ENCODE assay signal across 26 cellular contexts in genomic region chr13:56182598-56182997, GRCh38.
DNase-seq lines count a peak whose midpoint lies in the region; ATAC-seq, FAIRE-seq and TF ChIP-seq lines count a peak whose summit lies in the region.
"Had no signal": no experiment of that assay in that cellular context is flagged by ENCODE, and none has a peak within 500 bp of the region (broad histone marks: within the 10 kb centered on the region; RNA-seq: fewer than 3 reads in every experiment).

No MANE protein-coding gene starts in this region.

- H3K36me3 ChIP-seq in H1 (ENCODE audit: control insufficient read depth in 2 of 4, insufficient read depth in 4 of 4, low read length in 3 of 4): no peaks in the 10 kb centered on the region
- no peaks in the 10 kb centered on the region for H3K36me3 ChIP-seq in mesendoderm (ENCODE audit: control insufficient read depth, insufficient read depth, low read length)
- H3K36me3 ChIP-seq: BE2C, BLaER1 had no signal

- H2AFZ ChIP-seq in H1 (ENCODE audit: low read length): no peak overlapping the region

- H2BK120ac ChIP-seq in H1 (replicated peaks; ENCODE audit: low read depth, low read length) (no peak overlapping the region), mesendoderm (ENCODE audit: low read depth, low read length) (no peak overlapping the region)

- H4K5ac ChIP-seq in H1 (ENCODE audit: insufficient read length, low read depth, low read length) (no peak overlapping the region), mesendoderm (ENCODE audit: low read length) (no peak overlapping the region)

- no peaks in the 10 kb centered on the region for H3K23me2 ChIP-seq in H1 (ENCODE audit: low read depth, low read length)

- H3K4ac ChIP-seq in H1 (replicated peaks; ENCODE audit: insufficient read length, low read depth, low read length) (no peak overlapping the region), mesendoderm (ENCODE audit: low read depth, low read length) (no peak overlapping the region)

- ATAC-seq in HG03108 (IDR thresholded peaks at IDR 0.05; ENCODE audit: unreplicated experiment): no peak
- ATAC-seq: GM12878 had no signal

- no peak overlapping the region for H4K91ac ChIP-seq in H1 (replicated peaks; ENCODE audit: insufficient read length, low read length)

- WGBS in H1 (ENCODE audit: extremely low coverage in 1 of 2, insufficient coverage in 1 of 2, insufficient read length in 1 of 2, insufficient replicate concordance in 2 of 2, low coverage in 1 of 2, low lambda C conversion rate in 2 of 2, missing lambda C conversion rate in 1 of 2), 2 experiments: 90% methylated on average over 3 of the region's 3 CpGs; no CpG with 5 or more reads in 1 of the 2 experiments
- WGBS in mesendoderm (ENCODE audit: extremely low coverage, insufficient coverage, low lambda C conversion rate): no CpG with 5 or more reads among the region's 3 CpGs

- no peak for TF ChIP-seq EP300 in H1 (IDR thresholded peaks at IDR 0.05; ENCODE audit: borderline replicate concordance in 1 of 2, low read depth in 2 of 2, low read length in 2 of 2)

- CTCF ChIA-PET in H1 (lab: Charles Lee; ENCODE audit: partially characterized antibody): no interaction called here

- H3K23ac ChIP-seq in H1 (ENCODE audit: insufficient read length) (no peak overlapping the region), mesendoderm (ENCODE audit: low read length) (no peak overlapping the region)

- no peak for FAIRE-seq in H1 (lab: Jason Lieb, UNC)
- FAIRE-seq: A204.1, GM12878, GM12892, GM18507 had no signal

- H3K18ac ChIP-seq in H1 (ENCODE audit: extremely low read depth, low read length) (no peak overlapping the region), mesendoderm (ENCODE audit: low read length) (no peak overlapping the region)

- no peak for TF ChIP-seq CTCF in H1 (IDR thresholded peaks at IDR 0.05; ENCODE audit: control extremely low read depth in 1 of 3, insufficient read depth in 1 of 3, low read depth in 1 of 3, low read length in 3 of 3)

- no peaks in the 10 kb centered on the region for H3K79me1 ChIP-seq in H1 (ENCODE audit: low read depth, low read length)
- no peaks in the 10 kb centered on the region for H3K79me1 ChIP-seq in mesendoderm (ENCODE audit: low read length)

- no peak overlapping the region for H3K4me2 ChIP-seq in H1 (ENCODE audit: insufficient read depth in 1 of 2, low read depth in 2 of 2, low read length in 2 of 2)
- no peak overlapping the region for H3K4me2 ChIP-seq in mesendoderm (ENCODE audit: low read length)
- H3K4me2 ChIP-seq: BLaER1 had no signal

- H4K8ac ChIP-seq in H1 (ENCODE audit: extremely low read depth, insufficient read depth, low read length) (no peak overlapping the region), mesendoderm (ENCODE audit: low read depth, low read length) (no peak overlapping the region)

- H2BK20ac ChIP-seq in H1 (ENCODE audit: low read length): no peak overlapping the region

- peaks cover 0 to 5% of the 10 kb centered on the region in 2 experiments; a peak in 2 of 4 replicates for H3K9me3 ChIP-seq in H1 (ENCODE audit: insufficient read depth in 2 of 2, low read depth in 1 of 2, low read length in 1 of 2)
- H3K9me3 ChIP-seq: BE2C had no signal

- POLR2A ChIA-PET in H1 (lab: Charles Lee; ENCODE audit: partially characterized antibody): no interaction called here

- no peak overlapping the region for H3K4me3 ChIP-seq in H1 (ENCODE audit: extremely low read depth in 1 of 4, insufficient read depth in 2 of 4, low read depth in 3 of 4, low read length in 4 of 4)
- H3K4me3 ChIP-seq in mesendoderm (ENCODE audit: low read length): no peak overlapping the region
- H3K4me3 ChIP-seq: BLaER1, GM12878 had no signal

- H2BK5ac ChIP-seq in H1 (ENCODE audit: low read depth, low read length) (no peak overlapping the region), mesendoderm (ENCODE audit: low read length) (no peak overlapping the region)

- H4K20me1 ChIP-seq in H1 (replicated peaks in 1 of 2; ENCODE audit: control insufficient read depth in 1 of 2, insufficient read depth in 2 of 2, low read length in 2 of 2): no peaks in the 10 kb centered on the region
- H4K20me1 ChIP-seq: BLaER1 had no signal

- H2AK5ac ChIP-seq in H1 (ENCODE audit: low read depth, low read length) (no peak overlapping the region), mesendoderm (ENCODE audit: low read length) (no peak overlapping the region)

- H2BK12ac ChIP-seq in H1 (ENCODE audit: low read depth, low read length): 0 out of 2 replicates have a peak overlapping the region, but pooled peaks have one; percentile 7

- H3K27ac ChIP-seq in H1 (ENCODE audit: low read depth, low read length) (no peak overlapping the region), mesendoderm (ENCODE audit: low read depth, low read length) (no peak overlapping the region)
- H3K27ac ChIP-seq: BLaER1 had no signal

- H3K27me3 ChIP-seq in H1 (replicated peaks in 1 of 4; ENCODE audit: control insufficient read depth in 3 of 4, extremely low read depth in 1 of 4, insufficient read depth in 3 of 4, low read length in 3 of 4): no peaks in the 10 kb centered on the region
- no peaks in the 10 kb centered on the region for H3K27me3 ChIP-seq in mesendoderm (ENCODE audit: insufficient read depth, low read length, poor library complexity)
- H3K27me3 ChIP-seq: BE2C, BLaER1 had no signal

- H3K56ac ChIP-seq in H1 (replicated peaks; ENCODE audit: insufficient read length, low read depth, low read length) (no peak overlapping the region), mesendoderm (ENCODE audit: low read length) (no peak overlapping the region)

- DNase-seq in UCSD-AML1 (lab: John Stamatoyannopoulos, UW; ENCODE audit: unreplicated experiment): peak; percentile 5
- DNase-seq in H1 (ENCODE audit: low read depth in 1 of 2, low spot score in 2 of 2): no peak
- DNase-seq in mesendoderm: peak; percentile 14
- DNase-seq in stimulated activated CD8-positive, alpha-beta memory T cell treated with anti-CD3 and anti-CD28 coated beads, Interleukin-4, amount 100 ng/mL, for 48 hours: no peak
- no peak for DNase-seq in NCI-H1417 (lab: John Stamatoyannopoulos, UW)
- DNase-seq: 8988T; ACHN; BE2C; C1 segment of cervical spinal cord; CD4-positive, alpha-beta memory T cell; CD4-positive, CD25-positive, alpha-beta regulatory T cell; CD8-positive, alpha-beta memory T cell; COR-L47; DMS 273 treated with DMSO at 0.1 percent for 48 hours; DMS153; DMS53; DMS79; DND-41; EL; GDM1 had no signal

- H3K14ac ChIP-seq in H1 (ENCODE audit: insufficient read length): no peak overlapping the region

- no peak overlapping the region for H3K9ac ChIP-seq in H1 (replicated peaks in 1 of 4; ENCODE audit: extremely low read depth in 1 of 4, low read depth in 3 of 4, low read length in 3 of 4)
- H3K9ac ChIP-seq in mesendoderm (ENCODE audit: low read length): no peak overlapping the region
- H3K9ac ChIP-seq: BLaER1 had no signal

- TF ChIP-seq RAD21 in H1 (IDR thresholded peaks at IDR 0.05 in 1 of 2, conservative IDR thresholded peaks at IDR 0.05 in 1 of 2; ENCODE audit: low read depth in 2 of 2, low read length in 2 of 2): no peak

- no peak overlapping the region for H2BK15ac ChIP-seq in H1 (ENCODE audit: low read length)
- H2BK15ac ChIP-seq in mesendoderm (replicated peaks; ENCODE audit: low read depth): no peak overlapping the region

- no peaks in the 10 kb centered on the region for H3K79me2 ChIP-seq in H1 (ENCODE audit: control insufficient read depth in 1 of 2, insufficient read depth in 2 of 2, low read length in 2 of 2)
- H3K79me2 ChIP-seq in mesendoderm (ENCODE audit: control insufficient read depth, insufficient read depth, low read length): no peaks in the 10 kb centered on the region

- no peaks in the 10 kb centered on the region for H3K4me1 ChIP-seq in H1 (replicated peaks in 1 of 4; ENCODE audit: control insufficient read depth in 3 of 4, insufficient read depth in 4 of 4, low read length in 3 of 4)
- H3K4me1 ChIP-seq in mesendoderm (ENCODE audit: control insufficient read depth, low read depth, low read length): no peaks in the 10 kb centered on the region
- H3K4me1 ChIP-seq: BE2C, BLaER1 had no signal

- no peak for TF ChIP-seq POLR2A in H1 (IDR thresholded peaks at IDR 0.05; ENCODE audit: control extremely low read depth in 1 of 2, low read depth in 2 of 2, low read length in 2 of 2)

TF ChIP-seq in H1, 55 proteins besides CTCF, POLR2A, EP300 and RAD21:
- TF ChIP-seq MAFK (IDR thresholded peaks at IDR 0.05; ENCODE audit: low read depth, low read length): no peak
- TF ChIP-seq CHD1 (IDR thresholded peaks at IDR 0.05; ENCODE audit: low read depth, low read length): no peak
- no peak for TF ChIP-seq HDAC2 (IDR thresholded peaks at IDR 0.05; ENCODE audit: borderline replicate concordance in 1 of 2, low read depth in 2 of 2, low read length in 2 of 2)
- no peak for TF ChIP-seq JUND (IDR thresholded peaks at IDR 0.05; ENCODE audit: low read length)
- no peak for TF ChIP-seq ATF2 (IDR thresholded peaks at IDR 0.05; ENCODE audit: low read length)
- TF ChIP-seq EGR1 (IDR thresholded peaks at IDR 0.05; ENCODE audit: borderline replicate concordance, low read depth, low read length): no peak
- TF ChIP-seq ZNF274 (IDR thresholded peaks at IDR 0.05; ENCODE audit: borderline replicate concordance, extremely low read depth, low read length): no peak
- TF ChIP-seq CHD2 (IDR thresholded peaks at IDR 0.05; ENCODE audit: low read length): no peak
- no peak for TF ChIP-seq ASH2L (IDR thresholded peaks at IDR 0.05; ENCODE audit: low read length)
- TF ChIP-seq ATF3 (IDR thresholded peaks at IDR 0.05; ENCODE audit: insufficient read depth, low read depth, low read length): no peak
- no peak for TF ChIP-seq CEBPB (IDR thresholded peaks at IDR 0.05; ENCODE audit: low read depth, low read length)

Comparison
In these comparisons a context has a peak if more than half of its experiments do, and no peak if none do; other contexts are left out.
1. DNase-seq: peak in UCSD-AML1 (single experiment) and mesendoderm (single experiment); none in H1 (0 of 2), stimulated activated CD8-positive, alpha-beta memory T cell treated with anti-CD3 and anti-CD28 coated beads, Interleukin-4, amount 100 ng/mL, for 48 hours (single experiment) and NCI-H1417 (0 of 3).